ENCODE assay signal across 25 cellular contexts in genomic region chr6:146110990-146111389, GRCh38.
DNase-seq lines count a peak whose midpoint lies in the region; ATAC-seq, FAIRE-seq and TF ChIP-seq lines count a peak whose summit lies in the region.
"Had no signal": no experiment of that assay in that cellular context is flagged by ENCODE, and none has a peak within 500 bp of the region (broad histone marks: within the 10 kb centered on the region; RNA-seq: fewer than 3 reads in every experiment).

No MANE protein-coding gene starts in this region.

- no peak for TF ChIP-seq POLR2A in HepG2 (IDR thresholded peaks at IDR 0.05; ENCODE audit: insufficient read depth in 1 of 2, low read depth in 2 of 2, low read length in 2 of 2)
- no peak for TF ChIP-seq POLR2A in GM12878 (IDR thresholded peaks at IDR 0.05; ENCODE audit: low read depth, low read length)

- H3K9ac ChIP-seq in liver (ENCODE audit: low read depth in 1 of 2, low read length in 2 of 2) (no peak overlapping the region), HepG2 (ENCODE audit: insufficient read depth, low read depth, low read length) (no peak overlapping the region), GM12878 (ENCODE audit: control insufficient read depth, insufficient read depth, low read length) (no peak overlapping the region)
- H3K9ac ChIP-seq: BLaER1 had no signal

- WGBS in liver: 39% methylated on average over 1 of the region's 1 CpG
- WGBS in HepG2 (ENCODE audit: low lambda C conversion rate): 0% methylated on average over 1 of the region's 1 CpG
- 6% methylated on average over 1 of the region's 1 CpG for WGBS in GM12878 (ENCODE audit: insufficient coverage, insufficient replicate concordance, low lambda C conversion rate, missing lambda C conversion rate)

- H3K36me3 ChIP-seq in liver (ENCODE audit: control insufficient read depth in 4 of 4, insufficient read depth in 3 of 4, low read depth in 1 of 4, low read length in 3 of 4) (no peaks in the 10 kb centered on the region), HepG2 (replicated peaks in 1 of 2; ENCODE audit: control insufficient read depth in 1 of 2, insufficient read depth in 2 of 2, low read length in 2 of 2) (no peaks in the 10 kb centered on the region), GM12878 (ENCODE audit: control insufficient read depth in 2 of 2, insufficient read depth in 2 of 2, low read length in 1 of 2) (no peaks in the 10 kb centered on the region), osteoblast (ENCODE audit: insufficient read depth, low read length) (no peaks in the 10 kb centered on the region)
- H3K36me3 ChIP-seq: BE2C, BLaER1 had no signal

- intact Hi-C loops in HepG2 (cut with micrococcal nuclease; ENCODE audit: unreplicated experiment): no loop called here
- intact Hi-C loops in GM12878 (cut with micrococcal nuclease; ENCODE audit: unreplicated experiment): no loop called here

- no peak for TF ChIP-seq CTCF in liver (IDR thresholded peaks at IDR 0.05; ENCODE audit: low read depth, low read length, missing input control)
- TF ChIP-seq CTCF in HepG2 (CRISPR knock-in tag; IDR thresholded peaks at IDR 0.05): no peak
- no peak for TF ChIP-seq CTCF in GM12878 (IDR thresholded peaks at IDR 0.05 in 2 of 3, conservative IDR thresholded peaks at IDR 0.05 in 1 of 3; ENCODE audit: control insufficient read depth in 2 of 3, extremely low read depth in 1 of 3, insufficient read depth in 1 of 3, low read depth in 3 of 3, low read length in 3 of 3)
- no peak for TF ChIP-seq CTCF in osteoblast (IDR thresholded peaks at IDR 0.05; ENCODE audit: extremely low read depth, low read depth, low read length)

- in situ Hi-C loops in HepG2 (cut with HindIII; ENCODE audit: extremely low pct_ligation_motif_present, low pct_unique_long_range_greater_than_20kb): no loop called here
- in situ Hi-C loops in GM12878 (cut with MboI): no loop called here

- FAIRE-seq in HepG2 (lab: Jason Lieb, UNC) (no peak), GM12878 (lab: Jason Lieb, UNC) (no peak)
- FAIRE-seq: A204.1, GM12891, GM19239 had no signal

- ATAC-seq in HepG2 (no peak), GM12878 (no peak)

- TF ChIP-seq EP300 in HepG2 (IDR thresholded peaks at IDR 0.05; ENCODE audit: low read depth in 2 of 2, low read length in 2 of 2) (no peak), HepG2 (CRISPR knock-in tag; IDR thresholded peaks at IDR 0.05; ENCODE audit: borderline replicate concordance) (no peak), GM12878 (IDR thresholded peaks at IDR 0.05; ENCODE audit: borderline replicate concordance in 1 of 2, control insufficient read depth in 1 of 2, low read depth in 2 of 2, low read length in 2 of 2) (no peak)

- BruUV-seq in HepG2 (replicated peaks; lab: Mats Ljungman, UMichigan): no TSS peak
- BruUV-seq in GM12878 (replicated peaks; lab: Mats Ljungman, UMichigan): no TSS peak

- no peaks in the 10 kb centered on the region for H3K27me3 ChIP-seq in liver (ENCODE audit: control insufficient read depth in 4 of 4, insufficient read depth in 4 of 4, low read length in 3 of 4)
- H3K27me3 ChIP-seq in HepG2 (ENCODE audit: control insufficient read depth in 1 of 2, insufficient read depth in 2 of 2, low read length in 2 of 2): no peaks in the 10 kb centered on the region
- no peaks in the 10 kb centered on the region for H3K27me3 ChIP-seq in GM12878 (replicated peaks in 1 of 2; ENCODE audit: control insufficient read depth in 2 of 2, insufficient read depth in 2 of 2, low read length in 1 of 2)
- H3K27me3 ChIP-seq in osteoblast (ENCODE audit: insufficient read depth, low read length): no peaks in the 10 kb centered on the region
- H3K27me3 ChIP-seq: BE2C, BLaER1 had no signal

- TF ChIP-seq RAD21 in liver (IDR thresholded peaks at IDR 0.05): no peak
- TF ChIP-seq RAD21 in HepG2 (CRISPR knock-in tag; IDR thresholded peaks at IDR 0.05): no peak
- no peak for TF ChIP-seq RAD21 in GM12878 (IDR thresholded peaks at IDR 0.05; ENCODE audit: insufficient read depth, low read depth, low read length)

- H3K4me2 ChIP-seq in HepG2 (ENCODE audit: low read depth, low read length) (no peak overlapping the region), GM12878 (ENCODE audit: control insufficient read depth, insufficient read depth) (no peak overlapping the region), osteoblast (ENCODE audit: insufficient read depth, low read length) (no peak overlapping the region)
- H3K4me2 ChIP-seq: BLaER1 had no signal

- RAD21 ChIA-PET in GM12878 (lab: Charles Lee; ENCODE audit: unreplicated experiment): no interaction called here

- SMC1A ChIA-PET in GM12878 (lab: Charles Lee; ENCODE audit: uncharacterized antibody, unreplicated experiment): no interaction called here

- no peak overlapping the region for H3K27ac ChIP-seq in liver (ENCODE audit: low read depth in 1 of 2, low read length in 2 of 2)
- H3K27ac ChIP-seq in HepG2 (ENCODE audit: extremely low read length, insufficient read depth, low read length): no peak overlapping the region
- H3K27ac ChIP-seq in GM12878 (ENCODE audit: control insufficient read depth, insufficient read depth): no peak overlapping the region
- H3K27ac ChIP-seq in osteoblast (ENCODE audit: low read depth, low read length): no peak overlapping the region
- H3K27ac ChIP-seq: BLaER1 had no signal

- H4K20me1 ChIP-seq in HepG2 (ENCODE audit: insufficient read depth, low read length): no peaks in the 10 kb centered on the region
- no peaks in the 10 kb centered on the region for H4K20me1 ChIP-seq in GM12878 (ENCODE audit: control insufficient read depth, insufficient read depth)
- H4K20me1 ChIP-seq in osteoblast (ENCODE audit: insufficient read depth, low read length): no peaks in the 10 kb centered on the region
- H4K20me1 ChIP-seq: BLaER1 had no signal

- H3K4me1 ChIP-seq in liver (ENCODE audit: control insufficient read depth in 4 of 4, insufficient read depth in 4 of 4, low read length in 3 of 4): no peaks in the 10 kb centered on the region
- no peaks in the 10 kb centered on the region for H3K4me1 ChIP-seq in HepG2 (ENCODE audit: insufficient read depth, low read length)
- no peaks in the 10 kb centered on the region for H3K4me1 ChIP-seq in GM12878 (ENCODE audit: control insufficient read depth, insufficient read depth, low read length)
- no peaks in the 10 kb centered on the region for H3K4me1 ChIP-seq in osteoblast (ENCODE audit: insufficient read depth, low read length)
- H3K4me1 ChIP-seq: BE2C, BLaER1 had no signal

- H3K79me2 ChIP-seq in HepG2 (ENCODE audit: insufficient read depth, low read length) (no peaks in the 10 kb centered on the region), GM12878 (ENCODE audit: control insufficient read depth, insufficient read depth, low read length) (no peaks in the 10 kb centered on the region), osteoblast (ENCODE audit: insufficient read depth, low read length) (no peaks in the 10 kb centered on the region)

- DNase-seq in HepG2 (ENCODE audit: low spot score) (no peak), GM12878 (ENCODE audit: low read depth, low spot score) (no peak), osteoblast (ENCODE audit: insufficient read length, low spot score, missing footprints) (peak; percentile 2), UCSD-AML1 (lab: John Stamatoyannopoulos, UW; ENCODE audit: unreplicated experiment) (no peak), pons (ENCODE audit: low spot score) (no peak)
- DNase-seq: 8988T; ACHN; BE2C; C1 segment of cervical spinal cord; CD4-positive, alpha-beta memory T cell; CD4-positive, CD25-positive, alpha-beta regulatory T cell; CD8-positive, alpha-beta memory T cell; COR-L47; DMS 273 treated with DMSO at 0.1 percent for 48 hours; DMS153; DMS53; DMS79; DND-41; EL; GDM1 had no signal

- POLR2A ChIA-PET in HepG2 (lab: Yijun Ruan, JAX): no interaction called here
- POLR2A ChIA-PET in GM12878 (lab: Charles Lee): no interaction called here

- CTCF ChIA-PET in HepG2 (lab: Yijun Ruan, JAX; ENCODE audit: low intra/inter-chr PET ratio, low total read pairs): no interaction called here
- CTCF ChIA-PET in GM12878 (lab: Yijun Ruan, JAX): no interaction called here

- H3K9me3 ChIP-seq in liver (ENCODE audit: control insufficient read depth in 4 of 4, low read length in 3 of 4) (no peaks in the 10 kb centered on the region), HepG2 (ENCODE audit: low read length) (peaks cover 4% of the 10 kb centered on the region; the same call in 1 of the 2 replicates), GM12878 (replicated peaks; ENCODE audit: control insufficient read depth, insufficient read depth, low read length) (no peaks in the 10 kb centered on the region), osteoblast (ENCODE audit: low read depth, low read length) (no peaks in the 10 kb centered on the region)
- H3K9me3 ChIP-seq: BE2C, BLaER1 had no signal

- H3K4me3 ChIP-seq in liver (ENCODE audit: low read depth in 1 of 3, low read length in 3 of 3) (no peak overlapping the region), HepG2 (replicated peaks in 1 of 3; ENCODE audit: insufficient read depth in 1 of 3, low read depth in 2 of 3, low read length in 3 of 3) (no peak overlapping the region), GM12878 (no peak overlapping the region), osteoblast (ENCODE audit: insufficient read depth, low read length) (no peak overlapping the region)
- H3K4me3 ChIP-seq: BLaER1 had no signal

- H2AFZ ChIP-seq in HepG2 (ENCODE audit: low read length) (no peak overlapping the region), GM12878 (ENCODE audit: control insufficient read depth, low read depth, low read length) (no peak overlapping the region), osteoblast (ENCODE audit: low read length) (no peak overlapping the region)

TF ChIP-seq in liver, 16 proteins besides CTCF, POLR2A, EP300 and RAD21 (continues in another document):
- TF ChIP-seq HNF4A (conservative IDR thresholded peaks at IDR 0.05) (peak in 1 of 2 donors; percentile 37), YY1 (IDR thresholded peaks at IDR 0.05) (peak; percentile 68), NR2F2 (IDR thresholded peaks at IDR 0.05) (no peak), JUND (IDR thresholded peaks at IDR 0.05) (no peak)

TF ChIP-seq in HepG2, 621 proteins besides CTCF, POLR2A, EP300 and RAD21 (continues in another document):
- no peak for TF ChIP-seq RFX5 (IDR thresholded peaks at IDR 0.05; ENCODE audit: low read depth, low read length)
- no peak for TF ChIP-seq SMAD1 (CRISPR knock-in tag; IDR thresholded peaks at IDR 0.05; ENCODE audit: borderline replicate concordance, low read depth)

TF ChIP-seq in GM12878, 131 proteins besides CTCF, POLR2A, EP300 and RAD21:
- TF ChIP-seq YY1 (IDR thresholded peaks at IDR 0.05; ENCODE audit: low read depth, low read length) (peak; percentile 49; the same call in 1 of the 2 replicates), NR2C1 (IDR thresholded peaks at IDR 0.05) (no peak)
